Comparison of ENCODE assay signal across 1 cellular context in the genomic region with DNA sequence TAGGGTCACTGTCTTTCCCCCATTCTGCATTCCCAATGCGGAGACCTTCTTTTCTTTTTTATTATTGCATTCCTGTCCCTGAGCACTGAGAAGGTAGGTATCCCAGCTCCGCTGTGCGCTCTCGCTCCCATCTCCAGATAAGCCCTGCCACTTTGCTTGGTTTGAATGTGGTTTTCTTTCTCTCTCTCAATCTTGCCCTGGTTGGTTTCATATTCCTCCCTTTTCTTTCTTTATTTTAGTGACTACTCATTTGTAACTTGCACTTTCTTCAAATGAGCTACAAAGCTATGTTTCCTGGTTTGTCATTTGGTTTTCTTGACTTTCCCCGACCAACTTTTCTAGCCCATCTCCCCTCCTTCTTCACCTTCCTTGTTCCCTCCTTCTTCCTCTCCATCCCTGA.
TF ChIP-seq lines count a peak whose summit lies in the region.

No MANE protein-coding gene starts in this region.

TF ChIP-seq in GM23338, 12 proteins besides CTCF, POLR2A, EP300 and RAD21:
- TF ChIP-seq, protein P1, sequence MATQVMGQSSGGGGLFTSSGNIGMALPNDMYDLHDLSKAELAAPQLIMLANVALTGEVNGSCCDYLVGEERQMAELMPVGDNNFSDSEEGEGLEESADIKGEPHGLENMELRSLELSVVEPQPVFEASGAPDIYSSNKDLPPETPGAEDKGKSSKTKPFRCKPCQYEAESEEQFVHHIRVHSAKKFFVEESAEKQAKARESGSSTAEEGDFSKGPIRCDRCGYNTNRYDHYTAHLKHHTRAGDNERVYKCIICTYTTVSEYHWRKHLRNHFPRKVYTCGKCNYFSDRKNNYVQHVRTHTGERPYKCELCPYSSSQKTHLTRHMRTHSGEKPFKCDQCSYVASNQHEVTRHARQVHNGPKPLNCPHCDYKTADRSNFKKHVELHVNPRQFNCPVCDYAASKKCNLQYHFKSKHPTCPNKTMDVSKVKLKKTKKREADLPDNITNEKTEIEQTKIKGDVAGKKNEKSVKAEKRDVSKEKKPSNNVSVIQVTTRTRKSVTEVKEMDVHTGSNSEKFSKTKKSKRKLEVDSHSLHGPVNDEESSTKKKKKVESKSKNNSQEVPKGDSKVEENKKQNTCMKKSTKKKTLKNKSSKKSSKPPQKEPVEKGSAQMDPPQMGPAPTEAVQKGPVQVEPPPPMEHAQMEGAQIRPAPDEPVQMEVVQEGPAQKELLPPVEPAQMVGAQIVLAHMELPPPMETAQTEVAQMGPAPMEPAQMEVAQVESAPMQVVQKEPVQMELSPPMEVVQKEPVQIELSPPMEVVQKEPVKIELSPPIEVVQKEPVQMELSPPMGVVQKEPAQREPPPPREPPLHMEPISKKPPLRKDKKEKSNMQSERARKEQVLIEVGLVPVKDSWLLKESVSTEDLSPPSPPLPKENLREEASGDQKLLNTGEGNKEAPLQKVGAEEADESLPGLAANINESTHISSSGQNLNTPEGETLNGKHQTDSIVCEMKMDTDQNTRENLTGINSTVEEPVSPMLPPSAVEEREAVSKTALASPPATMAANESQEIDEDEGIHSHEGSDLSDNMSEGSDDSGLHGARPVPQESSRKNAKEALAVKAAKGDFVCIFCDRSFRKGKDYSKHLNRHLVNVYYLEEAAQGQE (IDR thresholded peaks at IDR 0.05; ENCODE audit: unreplicated experiment) = no peak
- TF ChIP-seq EZH2phosphoT487 (IDR thresholded peaks at IDR 0.05; ENCODE audit: unreplicated experiment) = no peak
- no peak for TF ChIP-seq POLR2AphosphoS5 (IDR thresholded peaks at IDR 0.05; ENCODE audit: low read depth)
- no peak for TF ChIP-seq CREB1 (CRISPR knock-in tag; IDR thresholded peaks at IDR 0.05; ENCODE audit: low read depth)
